ENCODE assay signal across 10 cellular contexts in the genomic region with DNA sequence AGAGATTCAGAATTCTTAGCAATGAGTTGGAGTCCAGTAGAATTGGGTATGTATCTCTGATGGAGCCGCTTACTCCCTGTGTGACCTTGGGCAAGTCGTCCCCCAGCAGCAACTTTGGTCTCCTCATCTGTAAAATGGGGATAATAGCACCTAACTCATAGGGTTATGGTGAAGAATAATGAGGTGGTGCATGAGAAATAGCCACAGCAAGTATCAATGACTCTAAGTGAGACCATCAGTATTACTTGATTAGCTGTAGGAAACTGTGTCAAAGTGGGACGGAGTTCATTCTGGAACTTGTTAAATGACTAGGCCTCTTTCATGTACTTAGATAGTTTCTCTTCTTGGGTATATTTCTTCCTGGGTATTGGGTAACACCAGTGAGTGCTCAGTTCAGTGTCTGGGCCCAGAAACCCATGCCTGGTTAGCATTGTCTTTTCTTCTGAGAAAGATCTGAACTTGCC. TPM values are rescaled to one million over a fixed set of nuclear protein-coding genes. Genes with fewer than 3 reads are reported as not detected.
DNase-seq lines count a peak whose midpoint lies in the region; ATAC-seq and TF ChIP-seq lines count a peak whose summit lies in the region.
"Had no signal": no experiment of that assay in that cellular context is flagged by ENCODE, and none has a peak within 500 bp of the region (broad histone marks: within the 10 kb centered on the region; RNA-seq: fewer than 3 reads in every experiment).

No MANE protein-coding gene starts in this region.

- H3K36me3 ChIP-seq in sigmoid colon (no peaks in the 10 kb centered on the region), H7 (replicated peaks; ENCODE audit: control insufficient read depth, insufficient read depth, low read length) (no peaks in the 10 kb centered on the region)

- H3K4me3 Mint-ChIP-seq in activated CD8-positive, alpha-beta T cell treated with anti-CD3 and anti-CD28 coated beads for 36 hours: peak overlapping the region; percentile 34

- H3K27ac Mint-ChIP-seq in activated CD8-positive, alpha-beta T cell treated with anti-CD3 and anti-CD28 coated beads for 36 hours: peak overlapping the region; percentile 92

- DNase-seq in GM12864 (ENCODE audit: low read depth) (peak; percentile 92), sigmoid colon (no peak), ureter (ENCODE audit: low spot score) (no peak), H7 (no peak), DMS114 treated with DMSO at 0.1 percent for 48 hours (lab: John Stamatoyannopoulos, UW; ENCODE audit: unreplicated experiment) (no peak)
- DNase-seq in activated CD8-positive, alpha-beta T cell treated with anti-CD3 and anti-CD28 coated beads for 36 hours: peak; percentile 81

- no peak for TF ChIP-seq EP300 in sigmoid colon (IDR thresholded peaks at IDR 0.05)

- POLR2A ChIA-PET in activated CD8-positive, alpha-beta T cell treated with anti-CD3 and anti-CD28 coated beads for 36 hours (lab: Charles Lee): interaction anchor here (0.6 to 2.1 kb wide), 14 partner anchors 9 to 781 kb away, joined by 3 to 9 read pairs (median 4); no protein-coding TSS in a partner anchor

- TF ChIP-seq CTCF in GM12864 (IDR thresholded peaks at IDR 0.05; ENCODE audit: low read depth, low read length, missing control alignments): no peak
- TF ChIP-seq CTCF in activated CD8-positive, alpha-beta T cell treated with anti-CD3 and anti-CD28 coated beads for 36 hours (IDR thresholded peaks at IDR 0.05): no peak
- TF ChIP-seq CTCF in sigmoid colon (IDR thresholded peaks at IDR 0.05): no peak

- CTCF ChIA-PET in activated CD8-positive, alpha-beta T cell treated with anti-CD3 and anti-CD28 coated beads for 36 hours (lab: Charles Lee): interaction anchor here (0.9 to 1.7 kb wide), 9 partner anchors 10 to 158 kb away, joined by 3 to 5 read pairs (median 3); no protein-coding TSS in a partner anchor

- no peaks in the 10 kb centered on the region for H3K27me3 Mint-ChIP-seq in activated CD8-positive, alpha-beta T cell treated with anti-CD3 and anti-CD28 coated beads for 36 hours

- peaks cover 73% of the 10 kb centered on the region for H3K36me3 Mint-ChIP-seq in activated CD8-positive, alpha-beta T cell treated with anti-CD3 and anti-CD28 coated beads for 36 hours (ENCODE audit: low read depth)

- intact Hi-C loops in activated CD8-positive, alpha-beta T cell treated with anti-CD3 and anti-CD28 coated beads for 36 hours (cut with micrococcal nuclease): loop anchor here (5.0 kb wide), 2 partner anchors 40 to 110 kb away; no protein-coding TSS in a partner anchor
- intact Hi-C loops in sigmoid colon (cut with DNase I): no loop called here

- no peaks in the 10 kb centered on the region for H3K9me3 Mint-ChIP-seq in activated CD8-positive, alpha-beta T cell treated with anti-CD3 and anti-CD28 coated beads for 36 hours

- ATAC-seq in GM19372 (IDR thresholded peaks at IDR 0.05; ENCODE audit: low read depth, unreplicated experiment) (peak; percentile 37), HG03066 (IDR thresholded peaks at IDR 0.05; ENCODE audit: low read depth, unreplicated experiment) (peak; percentile 49)
- peak; percentile 88 for ATAC-seq in activated CD8-positive, alpha-beta T cell treated with anti-CD3 and anti-CD28 coated beads for 36 hours

- peaks cover 82% of the 10 kb centered on the region for H3K4me1 Mint-ChIP-seq in activated CD8-positive, alpha-beta T cell treated with anti-CD3 and anti-CD28 coated beads for 36 hours (ENCODE audit: low read depth)

- H3K27ac ChIP-seq in sigmoid colon: no peak overlapping the region

- no peak for TF ChIP-seq POLR2A in sigmoid colon (IDR thresholded peaks at IDR 0.05)

- H3K27me3 ChIP-seq in sigmoid colon: no peaks in the 10 kb centered on the region
- peaks cover 27% of the 10 kb centered on the region for H3K27me3 ChIP-seq in H7 (ENCODE audit: control insufficient read depth, insufficient read depth, low read length)

- H3K4me1 ChIP-seq in sigmoid colon: peaks cover 0 to 10% (median 5%) of the 10 kb centered on the region in 4 donors

- WGBS in sigmoid colon, 2 donors: 87 to 92% methylated on average over 3 of the region's 3 CpGs

- no peaks in the 10 kb centered on the region for H3K9me3 ChIP-seq in sigmoid colon

- H3K4me3 ChIP-seq in GM12864 (ENCODE audit: low read depth, low read length): no peak overlapping the region
- H3K4me3 ChIP-seq in sigmoid colon: no peak overlapping the region
- no peak overlapping the region for H3K4me3 ChIP-seq in H7 (ENCODE audit: insufficient read depth, low read depth, low read length)

RNA-seq across cellular contexts. Expression of gene PRKCB, which starts 6.4 kb away (rescaled TPM):
- total RNA-seq in activated CD8-positive, alpha-beta T cell treated with anti-CD3 and anti-CD28 coated beads for 36 hours: 100 to 1,000 TPM; 101 to 105 TPM
- total RNA-seq in sigmoid colon (10 to 100 TPM; 12.1 to 43.8 (median 23.8) TPM), ureter (14.3 TPM)
- 10 to 100 TPM in 1 of 3 donors, 1 to 10 TPM in 2; 3.0 to 21.4 (median 5.8) TPM for polyA plus RNA-seq in sigmoid colon
- total RNA-seq in H7 (2014; rRNA removed; shearing (Covaris generic)): 0.44 and 0.80 TPM in 2 replicates
- total RNA-seq: fibroblast of lung, HT1080 had no signal

Comparison
In these comparisons a context has a peak if more than half of its experiments do, and no peak if none do; other contexts are left out.
1. DNase-seq: peak in GM12864 (single experiment) and activated CD8-positive, alpha-beta T cell treated with anti-CD3 and anti-CD28 coated beads for 36 hours (single experiment); none in sigmoid colon (single experiment), ureter (single experiment), H7 (single experiment) and DMS114 treated with DMSO at 0.1 percent for 48 hours (single experiment).
2. ATAC-seq: peak in every context shown above with its lines; median percentile 88 in activated CD8-positive, alpha-beta T cell treated with anti-CD3 and anti-CD28 coated beads for 36 hours; 49 in HG03066; 37 in GM19372.